ENCODE assay signal across 17 cellular contexts in the genomic region with DNA sequence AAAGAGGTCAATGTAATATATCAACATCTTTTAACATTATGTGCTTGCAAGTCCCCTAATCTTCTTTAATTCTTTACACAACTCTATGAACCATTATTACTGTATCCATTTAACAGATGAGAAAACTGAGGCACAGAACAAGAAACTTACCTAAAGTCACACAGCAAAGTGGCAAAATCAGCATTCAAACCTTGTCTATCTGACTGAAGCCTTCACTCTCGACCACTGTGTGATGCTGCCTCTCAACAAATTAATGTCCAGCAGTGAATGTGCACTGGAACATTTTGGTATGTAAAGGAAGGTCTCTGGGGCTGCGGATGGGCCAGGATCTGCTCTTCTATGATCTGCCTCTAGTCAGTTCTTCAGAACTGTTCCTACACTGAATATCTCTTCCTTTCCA. TPM values are rescaled to one million over a fixed set of nuclear protein-coding genes. Genes with fewer than 3 reads are reported as not detected.
DNase-seq lines count a peak whose midpoint lies in the region; ATAC-seq and TF ChIP-seq lines count a peak whose summit lies in the region.
"Had no signal": no experiment of that assay in that cellular context is flagged by ENCODE, and none has a peak within 500 bp of the region (broad histone marks: within the 10 kb centered on the region; RNA-seq: fewer than 3 reads in every experiment).

No MANE protein-coding gene starts in this region.

- POLR2A ChIA-PET in Panc1 (lab: Charles Lee) = no interaction called here

- H2BK5ac ChIP-seq in neuronal stem cell (ENCODE audit: low read length) = no peak overlapping the region

- in situ Hi-C loops in Panc1 (cut with HindIII; ENCODE audit: low pct_unique_long_range_greater_than_20kb, low sequenced_read_pairs) = no loop called here
- in situ Hi-C loops in brain microvascular endothelial cell (cut with HindIII; ENCODE audit: low pct_ligation_motif_present, low sequenced_read_pairs) = no loop called here

- no peak for DNase-seq in Panc1 (ENCODE audit: low read depth, low spot score)
- peak; percentile 7 for DNase-seq in brain microvascular endothelial cell
- DNase-seq in midbrain (lab: John Stamatoyannopoulos, UW) = peak; percentile 48
- no peak for DNase-seq in uterus
- no peak for DNase-seq in neuronal stem cell (ENCODE audit: low spot score)
- DNase-seq in NCI-H187 treated with DMSO at 0.1 percent for 48 hours (lab: John Stamatoyannopoulos, UW) = no peak
- DNase-seq in NCI-H2171 treated with DMSO at 0.1 percent for 48 hours (lab: John Stamatoyannopoulos, UW) = no peak
- DNase-seq: activated CD4-positive, alpha-beta memory T cell treated with anti-CD3 and anti-CD28 coated beads for 36 hours; activated naive CD8-positive, alpha-beta T cell treated with anti-CD3 and anti-CD28 coated beads, Interleukin-2, amount 50 U/mL, for 24 hours; cortex of kidney; DMS79; GOT3; left ventricle myocardium superior; NCI-H2171; NK-92 treated with Interleukin-12 subunit alpha and Interleukin-12 subunit beta, amount 100 ng/mL, for 24 hours; SIG-M5 had no signal

- no peak overlapping the region for H3K14ac ChIP-seq in neuronal stem cell (ENCODE audit: low read length)

- H4K91ac ChIP-seq in neuronal stem cell (ENCODE audit: low read depth, low read length, poor library complexity) = no peak overlapping the region

- no peaks in the 10 kb centered on the region for H3K36me3 ChIP-seq in Panc1 (ENCODE audit: control insufficient read depth, insufficient read depth, low read length)
- H3K36me3 ChIP-seq in brain microvascular endothelial cell (replicated peaks) = no peaks in the 10 kb centered on the region
- H3K36me3 ChIP-seq in uterus = no peaks in the 10 kb centered on the region
- H3K36me3 ChIP-seq in neuronal stem cell (replicated peaks in 1 of 2; ENCODE audit: control insufficient read depth in 2 of 2, insufficient read depth in 2 of 2, low read length in 2 of 2) = no peaks in the 10 kb centered on the region

- no peak overlapping the region for H3K18ac ChIP-seq in neuronal stem cell (ENCODE audit: low read length)

- no CpG with 5 or more reads among the region's 2 CpGs for WGBS in neuronal stem cell (ENCODE audit: extremely low coverage in 2 of 2, insufficient read length in 2 of 2, insufficient replicate concordance in 1 of 2), 2 donors

- CTCF ChIA-PET in Panc1 (lab: Charles Lee) = interaction anchor here (0.6 to 2.0 kb wide), 2 partner anchors 9 to 1666 kb away, joined by 4 to 8 read pairs; no protein-coding TSS in a partner anchor

- H3K4me1 ChIP-seq in Panc1 (ENCODE audit: control insufficient read depth, insufficient read depth, low read length) (peaks cover 32% of the 10 kb centered on the region), uterus (peaks cover 0 to 3% of the 10 kb centered on the region in 2 donors), neuronal stem cell (ENCODE audit: control insufficient read depth in 2 of 2, insufficient read depth in 1 of 2, low read depth in 1 of 2, low read length in 2 of 2) (no peaks in the 10 kb centered on the region)

- H3K4ac ChIP-seq in neuronal stem cell (ENCODE audit: low read length) = no peak overlapping the region

- H3K79me1 ChIP-seq in neuronal stem cell (ENCODE audit: low read depth, low read length) = no peaks in the 10 kb centered on the region

- TF ChIP-seq CTCF in Panc1 (IDR thresholded peaks at IDR 0.05) (0 out of 2 replicates have a peak, but pooled peaks have one; percentile 11), brain microvascular endothelial cell (IDR thresholded peaks at IDR 0.05; ENCODE audit: low read depth, low read length, missing control alignments) (no peak), uterus (IDR thresholded peaks at IDR 0.05) (no peak)

- TF ChIP-seq POLR2A in uterus (IDR thresholded peaks at IDR 0.05) = no peak

- peak overlapping the region; percentile 83 for H3K27ac ChIP-seq in Panc1 (ENCODE audit: low read length)
- peak overlapping the region; percentile 70 for H3K27ac ChIP-seq in brain microvascular endothelial cell
- peak overlapping the region; percentile 28 to 34 for H3K27ac ChIP-seq in uterus
- H3K27ac ChIP-seq in neuronal stem cell (replicated peaks; ENCODE audit: low read length) = no peak overlapping the region

- no peak overlapping the region for H3K9ac ChIP-seq in neuronal stem cell (ENCODE audit: low read depth, low read length, poor library complexity)

- BruUV-seq in Panc1 (replicated peaks; lab: Mats Ljungman, UMichigan) = no TSS peak

- no peak overlapping the region for H4K8ac ChIP-seq in neuronal stem cell (ENCODE audit: low read depth, low read length)

- no peak overlapping the region for H3K4me2 ChIP-seq in neuronal stem cell (ENCODE audit: insufficient read depth, low read length, poor library complexity, severe bottlenecking)

- H3K9me3 ChIP-seq in Panc1 (ENCODE audit: control insufficient read depth, insufficient read depth, low read depth, low read length) (no peaks in the 10 kb centered on the region), uterus (no peaks in the 10 kb centered on the region), neuronal stem cell (replicated peaks in 1 of 2; ENCODE audit: control insufficient read depth in 2 of 2, insufficient read depth in 1 of 2, low read depth in 1 of 2, low read length in 2 of 2) (peaks cover 2 to 5% of the 10 kb centered on the region in 2 donors)

- no peak overlapping the region for H2BK12ac ChIP-seq in neuronal stem cell (ENCODE audit: low read length)

- no peak overlapping the region for H2AFZ ChIP-seq in neuronal stem cell (ENCODE audit: low read length)

- ATAC-seq in Panc1 = peak; percentile 76
- ATAC-seq: activated naive CD8-positive, alpha-beta T cell treated with anti-CD3 and anti-CD28 coated beads, Interleukin-2, amount 50 U/mL, for 24 hours; left ventricle myocardium superior; stimulated activated effector memory CD8-positive, alpha-beta T cell treated with anti-CD3 and anti-CD28 coated beads, Interleukin-12 subunit alpha, Interleukin-12 subunit beta, amount 100 ng/mL, for 72 hours had no signal

- 0 out of 4 replicates have a peak overlapping the region, but pooled peaks of 1 of the 2 experiments have one; percentile 2 for H3K4me3 ChIP-seq in Panc1 (ENCODE audit: low read depth in 2 of 2, low read length in 2 of 2)
- no peak overlapping the region for H3K4me3 ChIP-seq in brain microvascular endothelial cell (ENCODE audit: low read depth, low read length)
- no peak overlapping the region for H3K4me3 ChIP-seq in uterus
- no peak overlapping the region for H3K4me3 ChIP-seq in neuronal stem cell (ENCODE audit: low read length in 2 of 2)

- H3K27me3 ChIP-seq in Panc1 (ENCODE audit: control insufficient read depth, insufficient read depth, low read length) = no peaks in the 10 kb centered on the region
- H3K27me3 ChIP-seq in brain microvascular endothelial cell (replicated peaks) = no peaks in the 10 kb centered on the region
- H3K27me3 ChIP-seq in uterus = no peaks in the 10 kb centered on the region
- H3K27me3 ChIP-seq in neuronal stem cell (ENCODE audit: control insufficient read depth in 3 of 3, insufficient read depth in 3 of 3, low read depth in 1 of 3, low read length in 3 of 3) = no peaks in the 10 kb centered on the region

- no peak overlapping the region for H2BK15ac ChIP-seq in neuronal stem cell (ENCODE audit: low read length)

- H2AK5ac ChIP-seq in neuronal stem cell (ENCODE audit: low read depth, low read length) = no peak overlapping the region

- H2BK120ac ChIP-seq in neuronal stem cell (ENCODE audit: low read depth, low read length) = no peak overlapping the region

- intact Hi-C loops in Panc1 (cut with micrococcal nuclease; ENCODE audit: unreplicated experiment) (no loop called here), uterus (cut with DNase I; ENCODE audit: low total_unique reads) (no loop called here)

- no peak overlapping the region for H3K23ac ChIP-seq in neuronal stem cell (ENCODE audit: low read depth, low read length, poor library complexity)

RNA-seq across cellular contexts. Expression of gene PRCP, which starts 42.1 kb away (rescaled TPM):
- total RNA-seq in Panc1 (2021; ENCODE audit: unreplicated experiment) = 57.0 TPM
- polyA plus RNA-seq in Panc1 (2012; ENCODE audit: insufficient read length) = 43.6 TPM
- total RNA-seq in uterus = 100 to 1,000 TPM in 1 of 4 donors, 10 to 100 TPM in 3; 59.9 to 206 (median 92.3) TPM
- polyA plus RNA-seq in neuronal stem cell (2013, experiment 1 of 2) = 22.8 TPM
- 21.8 TPM for polyA plus RNA-seq in neuronal stem cell (2013, experiment 2 of 2)

RNA-seq across cellular contexts. Expression of gene DDIAS, which starts 43.4 kb away (rescaled TPM):
- total RNA-seq in Panc1 (2021; ENCODE audit: unreplicated experiment) = 22.9 TPM
- 5.9 TPM for polyA plus RNA-seq in Panc1 (2012; ENCODE audit: insufficient read length)
- total RNA-seq in uterus = 1 to 10 TPM in 2 of 4 donors, under 1 TPM in 1, not detected in 1; 0.59 to 6.2 (median 2.2) TPM
- polyA plus RNA-seq in neuronal stem cell (2013, experiment 1 of 2) = 12.6 TPM
- polyA plus RNA-seq in neuronal stem cell (2013, experiment 2 of 2) = 12.1 TPM

Comparison
In these comparisons a context has a peak if more than half of its experiments do, and no peak if none do; other contexts are left out.
1. DNase-seq: peak in brain microvascular endothelial cell (single experiment) and midbrain (single experiment); none in Panc1 (single experiment), uterus (0 of 2), neuronal stem cell (single experiment), NCI-H187 treated with DMSO at 0.1 percent for 48 hours (single experiment) and NCI-H2171 treated with DMSO at 0.1 percent for 48 hours (single experiment).